Comparison of ENCODE assay signal across 21 cellular contexts in genomic region chr11:14218728-14219127, GRCh38.
DNase-seq lines count a peak whose midpoint lies in the region; ATAC-seq lines count a peak whose summit lies in the region.
"Had no signal": no experiment of that assay in that cellular context is flagged by ENCODE, and none has a peak within 500 bp of the region (broad histone marks: within the 10 kb centered on the region; RNA-seq: fewer than 3 reads in every experiment).

No MANE protein-coding gene starts in this region.

- peak; percentile 46 for DNase-seq in COLO829 (ENCODE audit: low spot score)
- DNase-seq in foreskin melanocyte, result peak; percentile 61
- peak; percentile 44 for DNase-seq in medulla oblongata (ENCODE audit: extremely low spot score)
- no peak for DNase-seq in substantia nigra (lab: John Stamatoyannopoulos, UW)
- DNase-seq in T-helper 1 cell, result no peak
- DNase-seq in left ventricle myocardium superior, result no peak
- DNase-seq: AML-193; Calu3; CD4-positive, alpha-beta T cell; DMS 273 treated with DMSO at 0.1 percent for 48 hours; DMS53; DND-41; EL; HCEC 1CT had no signal

- intact Hi-C loops in left ventricle myocardium superior (cut with micrococcal nuclease), result no loop called here

- no peak for ATAC-seq in GM19328 (IDR thresholded peaks at IDR 0.05; ENCODE audit: unreplicated experiment)
- ATAC-seq in left ventricle myocardium superior, result no peak
- ATAC-seq: A549, GM12878, GM23338 had no signal

- H3K27ac ChIP-seq in substantia nigra (ENCODE audit: low read depth, low read length, poor library complexity, severe bottlenecking), result peak overlapping the region; percentile 16
- H3K27ac ChIP-seq: 22Rv1, A549, C4-2B, HL-60 had no signal

Comparison
In these comparisons a context has a peak if more than half of its experiments do, and no peak if none do; other contexts are left out.
1. DNase-seq: peak in COLO829 (single experiment), foreskin melanocyte (single experiment) and medulla oblongata (single experiment); none in substantia nigra (0 of 49), T-helper 1 cell (0 of 5) and left ventricle myocardium superior (single experiment).